1 cellular context compared by ENCODE assay signal in the genomic region with DNA sequence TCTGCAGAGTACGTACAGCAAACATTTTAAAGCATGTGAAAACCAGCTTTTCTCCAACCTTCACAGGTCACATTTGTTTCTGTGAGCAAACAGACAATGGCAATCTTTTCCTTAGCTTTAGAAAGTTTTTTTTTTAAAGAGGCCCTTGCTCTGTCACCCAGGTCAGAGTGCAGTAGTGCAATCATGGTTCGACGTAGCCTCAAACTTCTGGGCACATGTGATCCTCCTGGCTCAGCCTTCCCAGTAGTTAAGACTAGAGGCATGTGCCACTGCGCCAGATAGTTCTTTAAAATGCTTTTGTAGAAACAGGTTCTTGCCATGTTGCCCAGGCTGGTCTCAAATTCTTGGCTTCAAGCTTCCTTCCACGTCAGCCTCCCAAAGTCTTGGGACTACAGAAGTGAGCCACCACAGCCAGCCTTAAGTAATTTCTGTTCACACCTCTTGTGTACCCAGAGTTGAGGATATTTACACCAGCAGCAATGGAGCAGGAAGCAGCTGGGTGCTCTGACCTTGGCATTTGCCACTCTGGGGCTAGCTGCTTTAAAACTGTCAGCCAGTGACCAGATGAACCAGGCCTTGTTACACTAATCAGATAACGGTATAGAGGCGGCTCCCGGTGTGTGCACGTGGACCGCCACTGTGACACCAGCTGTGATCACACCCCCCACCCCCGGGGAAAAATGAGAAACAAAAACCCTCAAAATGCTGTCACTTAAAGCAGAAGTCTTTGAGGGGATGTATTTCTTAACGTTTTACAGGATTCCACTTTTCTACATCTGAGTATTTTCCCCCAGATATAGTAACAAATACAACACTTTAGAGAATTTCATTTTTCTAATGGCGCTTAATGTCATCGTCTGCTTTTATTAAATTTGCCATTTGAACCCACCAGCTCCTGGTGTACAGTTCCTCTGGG.
TF ChIP-seq lines count a peak whose summit lies in the region.

No MANE protein-coding gene starts in this region.

TF ChIP-seq in HepG2, 621 proteins besides CTCF, POLR2A, EP300 and RAD21 (continued from another document and continues in another):
- TF ChIP-seq KDM4B (CRISPR knock-in tag; IDR thresholded peaks at IDR 0.05), result 0 out of 2 replicates have a peak, but pooled peaks have one; percentile 27
- no peak for TF ChIP-seq STAG1 (CRISPR knock-in tag; IDR thresholded peaks at IDR 0.05)
- no peak for TF ChIP-seq ZKSCAN1 (IDR thresholded peaks at IDR 0.05; ENCODE audit: low read length)
- TF ChIP-seq ZNF432 (CRISPR knock-in tag; IDR thresholded peaks at IDR 0.05; ENCODE audit: borderline replicate concordance), result no peak
- no peak for TF ChIP-seq HOXA9 (CRISPR knock-in tag; IDR thresholded peaks at IDR 0.05; ENCODE audit: borderline replicate concordance)
- no peak for TF ChIP-seq FOXJ3 (CRISPR knock-in tag; IDR thresholded peaks at IDR 0.05; ENCODE audit: borderline replicate concordance)
- TF ChIP-seq FOXM1 (CRISPR knock-in tag; IDR thresholded peaks at IDR 0.05), result no peak
- TF ChIP-seq ZFP37 (CRISPR knock-in tag; IDR thresholded peaks at IDR 0.05; ENCODE audit: borderline replicate concordance), result no peak; the same call in 1 of the 2 replicates
- TF ChIP-seq ZNF362 (CRISPR knock-in tag; IDR thresholded peaks at IDR 0.05; ENCODE audit: borderline replicate concordance), result peak; percentile 86; the same call in 1 of the 2 replicates
- peak; percentile 18; the same call in 1 of the 2 replicates for TF ChIP-seq GABPB1 (CRISPR knock-in tag; IDR thresholded peaks at IDR 0.05)
- TF ChIP-seq SRSF9 (IDR thresholded peaks at IDR 0.05; ENCODE audit: borderline replicate concordance, insufficient read depth, low read depth, low read length, poor library complexity, severe bottlenecking), result no peak
- TF ChIP-seq ZNF367 (CRISPR knock-in tag; IDR thresholded peaks at IDR 0.05; ENCODE audit: borderline replicate concordance), result no peak
- TF ChIP-seq ZNF331 (CRISPR knock-in tag; IDR thresholded peaks at IDR 0.05), result peak; percentile 98
- TF ChIP-seq ZBTB20 (CRISPR knock-in tag; IDR thresholded peaks at IDR 0.05; ENCODE audit: borderline replicate concordance, low read depth), result peak; percentile 79; the same call in 1 of the 2 replicates
- no peak for TF ChIP-seq CREB1 (IDR thresholded peaks at IDR 0.05)
- TF ChIP-seq CREB1 (CRISPR knock-in tag; IDR thresholded peaks at IDR 0.05), result no peak
- no peak for TF ChIP-seq ZNF296 (CRISPR knock-in tag; conservative IDR thresholded peaks at IDR 0.05)
- TF ChIP-seq FOXP4 (CRISPR knock-in tag; IDR thresholded peaks at IDR 0.05), result peak; percentile 86
- no peak for TF ChIP-seq MAFF (IDR thresholded peaks at IDR 0.05; ENCODE audit: low read depth, low read length)
- no peak for TF ChIP-seq ATF5 (CRISPR knock-in tag; IDR thresholded peaks at IDR 0.05; ENCODE audit: low read depth)
- TF ChIP-seq PPARG (CRISPR knock-in tag; conservative IDR thresholded peaks at IDR 0.05), result no peak
- TF ChIP-seq ZSCAN9 (CRISPR knock-in tag; IDR thresholded peaks at IDR 0.05; ENCODE audit: borderline replicate concordance), result no peak
- no peak for TF ChIP-seq ZBTB7A (CRISPR knock-in tag; IDR thresholded peaks at IDR 0.05)
- TF ChIP-seq MEF2D (CRISPR knock-in tag; IDR thresholded peaks at IDR 0.05), result peak; percentile 70; the same call in 1 of the 2 replicates
- TF ChIP-seq FOXK2 (IDR thresholded peaks at IDR 0.05), result no peak
- TF ChIP-seq MAF1 (CRISPR knock-in tag; IDR thresholded peaks at IDR 0.05; ENCODE audit: borderline replicate concordance), result no peak
- peak; percentile 45; the same call in 1 of the 2 replicates for TF ChIP-seq ELF1 (CRISPR knock-in tag; IDR thresholded peaks at IDR 0.05)
- TF ChIP-seq, protein P1, sequence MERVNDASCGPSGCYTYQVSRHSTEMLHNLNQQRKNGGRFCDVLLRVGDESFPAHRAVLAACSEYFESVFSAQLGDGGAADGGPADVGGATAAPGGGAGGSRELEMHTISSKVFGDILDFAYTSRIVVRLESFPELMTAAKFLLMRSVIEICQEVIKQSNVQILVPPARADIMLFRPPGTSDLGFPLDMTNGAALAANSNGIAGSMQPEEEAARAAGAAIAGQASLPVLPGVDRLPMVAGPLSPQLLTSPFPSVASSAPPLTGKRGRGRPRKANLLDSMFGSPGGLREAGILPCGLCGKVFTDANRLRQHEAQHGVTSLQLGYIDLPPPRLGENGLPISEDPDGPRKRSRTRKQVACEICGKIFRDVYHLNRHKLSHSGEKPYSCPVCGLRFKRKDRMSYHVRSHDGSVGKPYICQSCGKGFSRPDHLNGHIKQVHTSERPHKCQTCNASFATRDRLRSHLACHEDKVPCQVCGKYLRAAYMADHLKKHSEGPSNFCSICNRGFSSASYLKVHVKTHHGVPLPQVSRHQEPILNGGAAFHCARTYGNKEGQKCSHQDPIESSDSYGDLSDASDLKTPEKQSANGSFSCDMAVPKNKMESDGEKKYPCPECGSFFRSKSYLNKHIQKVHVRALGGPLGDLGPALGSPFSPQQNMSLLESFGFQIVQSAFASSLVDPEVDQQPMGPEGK (CRISPR knock-in tag; IDR thresholded peaks at IDR 0.05), result peak; percentile 39
- 0 out of 2 replicates have a peak, but pooled peaks have one; percentile 34 for TF ChIP-seq ZNF772 (CRISPR knock-in tag; IDR thresholded peaks at IDR 0.05)
- no peak for TF ChIP-seq NPAS2 (CRISPR knock-in tag; IDR thresholded peaks at IDR 0.05; ENCODE audit: borderline replicate concordance)
- TF ChIP-seq HHEX (CRISPR knock-in tag; IDR thresholded peaks at IDR 0.05), result peak; percentile 54; the same call in 1 of the 2 replicates
- TF ChIP-seq, protein P2, sequence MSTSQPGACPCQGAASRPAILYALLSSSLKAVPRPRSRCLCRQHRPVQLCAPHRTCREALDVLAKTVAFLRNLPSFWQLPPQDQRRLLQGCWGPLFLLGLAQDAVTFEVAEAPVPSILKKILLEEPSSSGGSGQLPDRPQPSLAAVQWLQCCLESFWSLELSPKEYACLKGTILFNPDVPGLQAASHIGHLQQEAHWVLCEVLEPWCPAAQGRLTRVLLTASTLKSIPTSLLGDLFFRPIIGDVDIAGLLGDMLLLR (CRISPR knock-in tag; IDR thresholded peaks at IDR 0.05), result no peak
- peak; percentile 69; the same call in 1 of the 2 replicates for TF ChIP-seq NCOA2 (CRISPR knock-in tag; IDR thresholded peaks at IDR 0.05)
- TF ChIP-seq, protein P3, sequence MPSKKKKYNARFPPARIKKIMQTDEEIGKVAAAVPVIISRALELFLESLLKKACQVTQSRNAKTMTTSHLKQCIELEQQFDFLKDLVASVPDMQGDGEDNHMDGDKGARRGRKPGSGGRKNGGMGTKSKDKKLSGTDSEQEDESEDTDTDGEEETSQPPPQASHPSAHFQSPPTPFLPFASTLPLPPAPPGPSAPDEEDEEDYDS (CRISPR knock-in tag; IDR thresholded peaks at IDR 0.05), result 0 out of 2 replicates have a peak, but pooled peaks have one; percentile 36
- TF ChIP-seq, protein P4, sequence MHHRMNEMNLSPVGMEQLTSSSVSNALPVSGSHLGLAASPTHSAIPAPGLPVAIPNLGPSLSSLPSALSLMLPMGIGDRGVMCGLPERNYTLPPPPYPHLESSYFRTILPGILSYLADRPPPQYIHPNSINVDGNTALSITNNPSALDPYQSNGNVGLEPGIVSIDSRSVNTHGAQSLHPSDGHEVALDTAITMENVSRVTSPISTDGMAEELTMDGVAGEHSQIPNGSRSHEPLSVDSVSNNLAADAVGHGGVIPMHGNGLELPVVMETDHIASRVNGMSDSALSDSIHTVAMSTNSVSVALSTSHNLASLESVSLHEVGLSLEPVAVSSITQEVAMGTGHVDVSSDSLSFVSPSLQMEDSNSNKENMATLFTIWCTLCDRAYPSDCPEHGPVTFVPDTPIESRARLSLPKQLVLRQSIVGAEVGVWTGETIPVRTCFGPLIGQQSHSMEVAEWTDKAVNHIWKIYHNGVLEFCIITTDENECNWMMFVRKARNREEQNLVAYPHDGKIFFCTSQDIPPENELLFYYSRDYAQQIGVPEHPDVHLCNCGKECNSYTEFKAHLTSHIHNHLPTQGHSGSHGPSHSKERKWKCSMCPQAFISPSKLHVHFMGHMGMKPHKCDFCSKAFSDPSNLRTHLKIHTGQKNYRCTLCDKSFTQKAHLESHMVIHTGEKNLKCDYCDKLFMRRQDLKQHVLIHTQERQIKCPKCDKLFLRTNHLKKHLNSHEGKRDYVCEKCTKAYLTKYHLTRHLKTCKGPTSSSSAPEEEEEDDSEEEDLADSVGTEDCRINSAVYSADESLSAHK (CRISPR knock-in tag; IDR thresholded peaks at IDR 0.05; ENCODE audit: borderline replicate concordance), result no peak
- TF ChIP-seq, protein P5, sequence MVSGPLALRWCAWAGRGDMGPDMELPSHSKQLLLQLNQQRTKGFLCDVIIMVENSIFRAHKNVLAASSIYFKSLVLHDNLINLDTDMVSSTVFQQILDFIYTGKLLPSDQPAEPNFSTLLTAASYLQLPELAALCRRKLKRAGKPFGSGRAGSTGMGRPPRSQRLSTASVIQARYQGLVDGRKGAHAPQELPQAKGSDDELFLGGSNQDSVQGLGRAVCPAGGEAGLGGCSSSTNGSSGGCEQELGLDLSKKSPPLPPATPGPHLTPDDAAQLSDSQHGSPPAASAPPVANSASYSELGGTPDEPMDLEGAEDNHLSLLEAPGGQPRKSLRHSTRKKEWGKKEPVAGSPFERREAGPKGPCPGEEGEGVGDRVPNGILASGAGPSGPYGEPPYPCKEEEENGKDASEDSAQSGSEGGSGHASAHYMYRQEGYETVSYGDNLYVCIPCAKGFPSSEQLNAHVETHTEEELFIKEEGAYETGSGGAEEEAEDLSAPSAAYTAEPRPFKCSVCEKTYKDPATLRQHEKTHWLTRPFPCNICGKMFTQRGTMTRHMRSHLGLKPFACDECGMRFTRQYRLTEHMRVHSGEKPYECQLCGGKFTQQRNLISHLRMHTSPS (CRISPR knock-in tag; IDR thresholded peaks at IDR 0.05; ENCODE audit: low read depth), result peak; percentile 90
- no peak for TF ChIP-seq HNRNPUL1 (IDR thresholded peaks at IDR 0.05; ENCODE audit: low read depth, low read length)
- TF ChIP-seq ZBTB25 (CRISPR knock-in tag; IDR thresholded peaks at IDR 0.05), result no peak
- TF ChIP-seq GPBP1L1 (CRISPR knock-in tag; IDR thresholded peaks at IDR 0.05), result no peak
- TF ChIP-seq ETV6 (CRISPR knock-in tag; conservative IDR thresholded peaks at IDR 0.05), result no peak
- no peak for TF ChIP-seq ZNF136 (CRISPR knock-in tag; IDR thresholded peaks at IDR 0.05; ENCODE audit: low read depth)
- TF ChIP-seq, protein P6, sequence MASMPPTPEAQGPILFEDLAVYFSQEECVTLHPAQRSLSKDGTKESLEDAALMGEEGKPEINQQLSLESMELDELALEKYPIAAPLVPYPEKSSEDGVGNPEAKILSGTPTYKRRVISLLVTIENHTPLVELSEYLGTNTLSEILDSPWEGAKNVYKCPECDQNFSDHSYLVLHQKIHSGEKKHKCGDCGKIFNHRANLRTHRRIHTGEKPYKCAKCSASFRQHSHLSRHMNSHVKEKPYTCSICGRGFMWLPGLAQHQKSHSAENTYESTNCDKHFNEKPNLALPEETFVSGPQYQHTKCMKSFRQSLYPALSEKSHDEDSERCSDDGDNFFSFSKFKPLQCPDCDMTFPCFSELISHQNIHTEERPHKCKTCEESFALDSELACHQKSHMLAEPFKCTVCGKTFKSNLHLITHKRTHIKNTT (CRISPR knock-in tag; IDR thresholded peaks at IDR 0.05), result no peak
- no peak for TF ChIP-seq CHCHD3 (CRISPR knock-in tag; IDR thresholded peaks at IDR 0.05)
